Comparison of ENCODE assay signal across 16 cellular contexts in genomic region chr15:48421362-48421761, GRCh38.
A peak's percentile ranks its signal among the peaks of the same experiment; 100 is the strongest.
DNase-seq lines count a peak whose midpoint lies in the region; ATAC-seq, FAIRE-seq and TF ChIP-seq lines count a peak whose summit lies in the region.
"Had no signal": no experiment of that assay in that cellular context is flagged by ENCODE, and none has a peak within 500 bp of the region (broad histone marks: within the 10 kb centered on the region; RNA-seq: fewer than 3 reads in every experiment).

No MANE protein-coding gene starts in this region.

- no peak overlapping the region for H2BK15ac ChIP-seq in mesendoderm (replicated peaks; ENCODE audit: low read depth)

- no peak overlapping the region for H3K4ac ChIP-seq in mesendoderm (ENCODE audit: low read depth, low read length)

- peaks cover 47% of the 10 kb centered on the region for H3K4me1 ChIP-seq in GM23248 (ENCODE audit: insufficient read depth)
- H3K4me1 ChIP-seq in mesendoderm (ENCODE audit: control insufficient read depth, low read depth, low read length): peaks cover 7% of the 10 kb centered on the region
- H3K4me1 ChIP-seq in right cardiac atrium (ENCODE audit: control insufficient read depth, insufficient read depth, low read length): peaks cover 6% of the 10 kb centered on the region

- no peak for TF ChIP-seq CTCF in chondrocyte (IDR thresholded peaks at IDR 0.05)

- H3K36me3 ChIP-seq in GM23248 (ENCODE audit: low read depth): peaks cover 94% of the 10 kb centered on the region
- no peaks in the 10 kb centered on the region for H3K36me3 ChIP-seq in mesendoderm (ENCODE audit: control insufficient read depth, insufficient read depth, low read length)

- no peak overlapping the region for H2BK5ac ChIP-seq in mesendoderm (ENCODE audit: low read length)

- H3K9me3 ChIP-seq in GM23248 (ENCODE audit: low read depth) (no peaks in the 10 kb centered on the region), right cardiac atrium (ENCODE audit: control insufficient read depth, low read length) (no peaks in the 10 kb centered on the region)

- no peak overlapping the region for H3K4me3 ChIP-seq in GM23248
- H3K4me3 ChIP-seq in mesendoderm (ENCODE audit: low read length): no peak overlapping the region
- no peak overlapping the region for H3K4me3 ChIP-seq in right cardiac atrium (ENCODE audit: low read length)

- DNase-seq in GM23248 (no peak), NCI-H146 (lab: John Stamatoyannopoulos, UW) (peak; percentile 59), chondrocyte (ENCODE audit: low spot score) (no peak), mesendoderm (peak; percentile 38), right cardiac atrium (no peak), NCI-H446 treated with DMSO at 0.1 percent for 48 hours (lab: John Stamatoyannopoulos, UW) (no peak), RCC 7860 (ENCODE audit: low spot score) (no peak)
- DNase-seq: ACHN, C1 segment of cervical spinal cord, DMS79, IMR-90 had no signal

- WGBS in GM23248 (ENCODE audit: low coverage in 1 of 2, low lambda C conversion rate in 2 of 2, missing lambda C conversion rate in 2 of 2), 2 experiments: 79 to 85% methylated on average over 5 of the region's 5 CpGs
- WGBS in mesendoderm (ENCODE audit: extremely low coverage, insufficient coverage, low lambda C conversion rate): no CpG with 5 or more reads among the region's 5 CpGs
- 82% methylated on average over 5 of the region's 5 CpGs for WGBS in right cardiac atrium

- H3K18ac ChIP-seq in mesendoderm (ENCODE audit: low read length): no peak overlapping the region

- no peaks in the 10 kb centered on the region for H3K9me2 ChIP-seq in GM23248 (ENCODE audit: insufficient read depth)

- H3K27me3 Mint-ChIP-seq in chondrocyte (ENCODE audit: low read depth): no peaks in the 10 kb centered on the region

- H3K23ac ChIP-seq in mesendoderm (ENCODE audit: low read length): no peak overlapping the region

- H3K27ac ChIP-seq in GM23248 (peak overlapping the region; percentile 82), mesendoderm (ENCODE audit: low read depth, low read length) (no peak overlapping the region), right cardiac atrium (ENCODE audit: low read length) (no peak overlapping the region)

- no peak for FAIRE-seq in RCC 7860 (lab: Jason Lieb, UNC)
- FAIRE-seq: G401.6, GM12891, H54 had no signal

- peak overlapping the region; percentile 79 for H3K27ac Mint-ChIP-seq in chondrocyte (ENCODE audit: unreplicated experiment)

- H3K9me3 Mint-ChIP-seq in chondrocyte (ENCODE audit: low read depth): no peaks in the 10 kb centered on the region
- H3K9me3 Mint-ChIP-seq: CD4-positive, alpha-beta memory T cell had no signal

- no peak overlapping the region for H2AK5ac ChIP-seq in mesendoderm (ENCODE audit: low read length)

- H2AFZ ChIP-seq in GM23248: no peak overlapping the region

- intact Hi-C loops in right cardiac atrium (cut with DNase I): no loop called here

- H3K36me3 Mint-ChIP-seq in chondrocyte (ENCODE audit: low read depth): peaks cover 69% of the 10 kb centered on the region
- H3K36me3 Mint-ChIP-seq: CD4-positive, alpha-beta memory T cell had no signal

- no peak overlapping the region for H3K4me3 Mint-ChIP-seq in chondrocyte (ENCODE audit: unreplicated experiment)
- H3K4me3 Mint-ChIP-seq: CD4-positive, alpha-beta memory T cell had no signal

- in situ Hi-C loops in GM23248 (cut with MboI): no loop called here

- no peak overlapping the region for H3K56ac ChIP-seq in mesendoderm (ENCODE audit: low read length)

- ATAC-seq in right cardiac atrium (no peak), HG03025 (IDR thresholded peaks at IDR 0.05; ENCODE audit: low FRiP score, unreplicated experiment) (no peak)

- no peaks in the 10 kb centered on the region for H3K79me1 ChIP-seq in mesendoderm (ENCODE audit: low read length)

- H3K9ac ChIP-seq in GM23248: no peak overlapping the region
- no peak overlapping the region for H3K9ac ChIP-seq in mesendoderm (ENCODE audit: low read length)

- no peaks in the 10 kb centered on the region for H3K27me3 ChIP-seq in GM23248 (replicated peaks; ENCODE audit: insufficient read depth)
- no peaks in the 10 kb centered on the region for H3K27me3 ChIP-seq in mesendoderm (ENCODE audit: insufficient read depth, low read length, poor library complexity)
- H3K27me3 ChIP-seq in right cardiac atrium (ENCODE audit: control insufficient read depth, insufficient read depth): no peaks in the 10 kb centered on the region

- peaks cover 98% of the 10 kb centered on the region for H3F3A ChIP-seq in GM23248 (ENCODE audit: insufficient read depth)

- H3K4me2 ChIP-seq in GM23248 (ENCODE audit: unreplicated experiment): no peak overlapping the region
- H3K4me2 ChIP-seq in mesendoderm (ENCODE audit: low read length): no peak overlapping the region

- H2BK120ac ChIP-seq in mesendoderm (ENCODE audit: low read depth, low read length): no peak overlapping the region

- no peaks in the 10 kb centered on the region for H4K20me1 ChIP-seq in GM23248 (ENCODE audit: insufficient read depth)

- H3K4me1 Mint-ChIP-seq in chondrocyte (ENCODE audit: low read depth): peaks cover 80% of the 10 kb centered on the region
- H3K4me1 Mint-ChIP-seq: CD4-positive, alpha-beta memory T cell had no signal

- no peak overlapping the region for H4K5ac ChIP-seq in mesendoderm (ENCODE audit: low read length)

- H4K8ac ChIP-seq in mesendoderm (ENCODE audit: low read depth, low read length): no peak overlapping the region

- peaks cover 62% of the 10 kb centered on the region for H3K79me2 ChIP-seq in GM23248 (ENCODE audit: insufficient read depth)
- H3K79me2 ChIP-seq in mesendoderm (ENCODE audit: control insufficient read depth, insufficient read depth, low read length): no peaks in the 10 kb centered on the region

Comparison
In these comparisons a context has a peak if more than half of its experiments do, and no peak if none do; other contexts are left out.
1. DNase-seq: peak in NCI-H146 (single experiment) and mesendoderm (single experiment); none in GM23248 (single experiment), chondrocyte (single experiment), right cardiac atrium (0 of 3), NCI-H446 treated with DMSO at 0.1 percent for 48 hours (single experiment) and RCC 7860 (single experiment).